Comparison of ENCODE assay signal across 17 cellular contexts in genomic region chr7:80725181-80725611, GRCh38.
DNase-seq lines count a peak whose midpoint lies in the region; TF ChIP-seq lines count a peak whose summit lies in the region.
"Had no signal": no experiment of that assay in that cellular context is flagged by ENCODE, and none has a peak within 500 bp of the region (broad histone marks: within the 10 kb centered on the region; RNA-seq: fewer than 3 reads in every experiment).

No MANE protein-coding gene starts in this region.

- 84% methylated on average over 4 of the region's 4 CpGs for WGBS in hepatocyte (ENCODE audit: low lambda C conversion rate, missing lambda C conversion rate)

- POLR2A ChIA-PET in HEK293T (lab: Yijun Ruan, JAX) = interaction anchor here (0.8 kb wide), 1 partner anchor 13 kb away, joined by 3 read pairs; no protein-coding TSS in a partner anchor

- no peak overlapping the region for H3K4me3 ChIP-seq in BLaER1
- no peak overlapping the region for H3K4me3 ChIP-seq in hepatocyte
- H3K4me3 ChIP-seq: body of pancreas, coronary artery, gastrocnemius medialis, left lung, mucosa of descending colon, stomach had no signal

- H3K4me1 ChIP-seq in BLaER1 = peaks cover 28% of the 10 kb centered on the region
- H3K4me1 ChIP-seq in hepatocyte (ENCODE audit: insufficient read depth) = peaks cover 31% of the 10 kb centered on the region
- H3K4me1 ChIP-seq: body of pancreas had no signal

- CTCF ChIA-PET in HEK293T (lab: Yijun Ruan, JAX) = interaction anchor here (0.6 kb wide), 1 partner anchor 608 kb away, joined by 3 read pairs; no protein-coding TSS in a partner anchor

- no peaks in the 10 kb centered on the region for H3K79me2 ChIP-seq in hepatocyte

- H3K9ac ChIP-seq in BLaER1 = no peak overlapping the region

- no peaks in the 10 kb centered on the region for H3K9me2 ChIP-seq in hepatocyte (replicated peaks; ENCODE audit: insufficient read depth)

- H2AFZ ChIP-seq in hepatocyte = no peak overlapping the region

- H3K27me3 ChIP-seq in BLaER1 (no peaks in the 10 kb centered on the region), hepatocyte (no peaks in the 10 kb centered on the region)
- H3K27me3 ChIP-seq: body of pancreas, gastrocnemius medialis, left lung, stomach had no signal

- peak overlapping the region; percentile 7; the same call in 1 of the 2 replicates for H3K4me2 ChIP-seq in BLaER1
- H3K4me2 ChIP-seq in hepatocyte = no peak overlapping the region

- DNase-seq in HEK293T (ENCODE audit: extremely low spot score) (no peak), NCI-H82 (lab: John Stamatoyannopoulos, UW) (peak; percentile 57), hepatocyte (ENCODE audit: low spot score) (no peak), NCI-H2029 (lab: John Stamatoyannopoulos, UW) (no peak), SW480 (ENCODE audit: low spot score) (no peak)
- no peak for DNase-seq in activated naive CD4-positive, alpha-beta T cell treated with anti-CD3 and anti-CD28 coated beads, Interleukin-2, amount 50 U/mL, for 16 hours
- no peak for DNase-seq in activated effector memory CD4-positive, alpha-beta T cell treated with Interleukin-2 at 50 U/mL for 16 hours
- DNase-seq: activated CD4-positive, alpha-beta T cell treated with anti-CD3 and anti-CD28 coated beads, Interleukin-2, amount 50 U/mL, for 48 hours; activated T-cell treated with anti-CD3 and anti-CD28 coated beads, Interleukin-2, amount 50 U/mL, for 1 hour; body of pancreas; gastrocnemius medialis; left lung; mucosa of descending colon; NCI-H1105 treated with DMSO at 0.1 percent for 48 hours; stomach had no signal

- H4K20me1 ChIP-seq in BLaER1 (no peaks in the 10 kb centered on the region), hepatocyte (ENCODE audit: insufficient read depth, poor library complexity, severe bottlenecking) (no peaks in the 10 kb centered on the region)

- H3K36me3 ChIP-seq in BLaER1 (no peaks in the 10 kb centered on the region), hepatocyte (replicated peaks; ENCODE audit: insufficient read depth, low read depth) (no peaks in the 10 kb centered on the region)
- H3K36me3 ChIP-seq: gastrocnemius medialis, left lung, stomach had no signal

- no peak overlapping the region for H3K27ac ChIP-seq in BLaER1
- H3K27ac ChIP-seq in hepatocyte = peak overlapping the region; percentile 72
- H3K27ac ChIP-seq: body of pancreas, coronary artery, gastrocnemius medialis had no signal

- no peak for TF ChIP-seq CTCF in hepatocyte (IDR thresholded peaks at IDR 0.05; ENCODE audit: poor library complexity)

- H3K9me3 ChIP-seq in BLaER1 = no peaks in the 10 kb centered on the region
- no peaks in the 10 kb centered on the region for H3K9me3 ChIP-seq in hepatocyte (ENCODE audit: low read depth)
- H3K9me3 ChIP-seq: body of pancreas, gastrocnemius medialis, left lung, mucosa of descending colon, stomach had no signal

TF ChIP-seq in HEK293T, 16 proteins besides CTCF, POLR2A, EP300 and RAD21:
- TF ChIP-seq CTBP1 (IDR thresholded peaks at IDR 0.05; ENCODE audit: borderline replicate concordance) (no peak; the same call in 1 of the 2 replicates), LEF1 (IDR thresholded peaks at IDR 0.05; ENCODE audit: borderline replicate concordance) (no peak), SP1 (IDR thresholded peaks at IDR 0.05) (no peak), L3MBTL2 (conservative IDR thresholded peaks at IDR 0.05) (0 out of 2 replicates have a peak, but pooled peaks have one; percentile 27), ELF4 (IDR thresholded peaks at IDR 0.05) (no peak), ARNT (IDR thresholded peaks at IDR 0.05) (peak; percentile 66; the same call in 1 of the 2 replicates), ZNF384 (IDR thresholded peaks at IDR 0.05) (no peak)
